In genomic region chr7:150949564-150949963, GRCh38 we compare ENCODE assay signal across 19 cellular contexts. TPM values are rescaled to one million over a fixed set of nuclear protein-coding genes. Genes with fewer than 3 reads are reported as not detected.
DNase-seq lines count a peak whose midpoint lies in the region; ATAC-seq, FAIRE-seq and TF ChIP-seq lines count a peak whose summit lies in the region.
"Had no signal": no experiment of that assay in that cellular context is flagged by ENCODE, and none has a peak within 500 bp of the region (broad histone marks: within the 10 kb centered on the region; RNA-seq: fewer than 3 reads in every experiment).

No MANE protein-coding gene starts in this region.

- H3K23ac ChIP-seq in H9 (ENCODE audit: insufficient read length, low read depth, low read length) = no peak overlapping the region

- no peak overlapping the region for H2BK20ac ChIP-seq in H9 (ENCODE audit: low read depth, low read length, poor library complexity, severe bottlenecking)

- H4K20me1 ChIP-seq in BLaER1 (no peaks in the 10 kb centered on the region), H9 (ENCODE audit: control insufficient read depth, insufficient read depth, insufficient read length) (no peaks in the 10 kb centered on the region)

- H2BK12ac ChIP-seq in H9 (ENCODE audit: insufficient read length, low read depth, low read length) = no peak overlapping the region

- no peak overlapping the region for H2BK5ac ChIP-seq in H9 (ENCODE audit: insufficient read length, low read length)

- WGBS in H9 (ENCODE audit: extremely low coverage, insufficient read length, low lambda C conversion rate) = no CpG with 5 or more reads among the region's 4 CpGs

- no peak overlapping the region; a peak in 1 of 7 replicates for H3K27ac Mint-ChIP-seq in H9
- no peak overlapping the region for H3K27ac Mint-ChIP-seq in WTC11
- H3K27ac Mint-ChIP-seq in CD8-positive, alpha-beta memory T cell = no peak overlapping the region
- H3K27ac Mint-ChIP-seq: activated CD8-positive, alpha-beta T cell treated with anti-CD3 and anti-CD28 coated beads, Interleukin-2, amount 10 ng/mL, durations not matched to agents 7 days and 5 days had no signal

- POLR2A ChIA-PET in WTC11 (lab: Charles Lee) = interaction anchor here (0.7 kb wide), 2 partner anchors 20 to 136 kb away, joined by 3 read pairs; no protein-coding TSS in a partner anchor
- POLR2A ChIA-PET in CD8-positive, alpha-beta memory T cell (lab: Charles Lee) = no interaction called here

- H3K9me3 ChIP-seq in BLaER1 = no peaks in the 10 kb centered on the region
- H3K9me3 ChIP-seq in H9 (ENCODE audit: control insufficient read depth, low read depth, low read length) = no peaks in the 10 kb centered on the region
- H3K9me3 ChIP-seq in muscle layer of colon (ENCODE audit: low read length) = no peaks in the 10 kb centered on the region
- no peaks in the 10 kb centered on the region for H3K9me3 ChIP-seq in CD8-positive, alpha-beta memory T cell (ENCODE audit: low read length)
- H3K9me3 ChIP-seq: tibial artery had no signal

- no peak overlapping the region for H3T11ph ChIP-seq in H9 (ENCODE audit: low read length)

- H4K5ac ChIP-seq in H9 (ENCODE audit: insufficient read length, low read depth, low read length) = no peak overlapping the region

- H3K36me3 Mint-ChIP-seq in H9 (ENCODE audit: insufficient read depth in 1 of 3, low read depth in 3 of 3) = peaks cover 0 to 12% (median 0%) of the 10 kb centered on the region in 3 experiments; a peak in 3 of 7 replicates
- H3K36me3 Mint-ChIP-seq in WTC11 = peaks cover 4% of the 10 kb centered on the region; the same call in 1 of the 2 replicates
- no peaks in the 10 kb centered on the region for H3K36me3 Mint-ChIP-seq in CD8-positive, alpha-beta memory T cell

- H3K4me1 ChIP-seq in BLaER1 (peaks cover 38% of the 10 kb centered on the region), H9 (ENCODE audit: insufficient read depth, low read length) (no peaks in the 10 kb centered on the region; the same call in 1 of the 2 replicates), muscle layer of colon (ENCODE audit: insufficient read depth, low read length) (peaks cover 60% of the 10 kb centered on the region)
- no peaks in the 10 kb centered on the region for H3K4me1 ChIP-seq in CD8-positive, alpha-beta memory T cell (ENCODE audit: insufficient read depth, low read length)

- H3K27ac ChIP-seq in BLaER1 (0 out of 2 replicates have a peak overlapping the region, but pooled peaks have one; percentile 5), H9 (ENCODE audit: insufficient read length, low read depth, low read length) (no peak overlapping the region), muscle layer of colon (ENCODE audit: low read depth, low read length) (peak overlapping the region; percentile 30)
- no peak overlapping the region for H3K27ac ChIP-seq in CD8-positive, alpha-beta memory T cell (ENCODE audit: low read depth, low read length)
- H3K27ac ChIP-seq: tibial artery had no signal

- H4K8ac ChIP-seq in H9 (replicated peaks; ENCODE audit: insufficient read length, low read depth, low read length) = no peak overlapping the region

- peak; percentile 24 for ATAC-seq in WTC11
- ATAC-seq: activated CD8-positive, alpha-beta T cell treated with anti-CD3 and anti-CD28 coated beads, Interleukin-2, amount 10 ng/mL, durations not matched to agents 7 days and 5 days had no signal

- H2AK5ac ChIP-seq in H9 (ENCODE audit: insufficient read length, low read length) = no peak overlapping the region

- FAIRE-seq in GM19239 (lab: Jason Lieb, UNC) = no peak

- H3K9me3 Mint-ChIP-seq in H9 (no peaks in the 10 kb centered on the region; a peak in 1 of 5 replicates), WTC11 (no peaks in the 10 kb centered on the region)
- H3K9me3 Mint-ChIP-seq in CD8-positive, alpha-beta memory T cell = no peaks in the 10 kb centered on the region

- H3K14ac ChIP-seq in H9 (ENCODE audit: insufficient read depth, low read length) = no peak overlapping the region

- H2AFZ ChIP-seq in H9 (ENCODE audit: low read length) = no peak overlapping the region

- H3K79me1 ChIP-seq in H9 (ENCODE audit: insufficient read depth, low read depth, low read length, poor library complexity, severe bottlenecking) = no peaks in the 10 kb centered on the region

- no peak overlapping the region for H2BK15ac ChIP-seq in H9 (ENCODE audit: low read depth, low read length)

- H3K4ac ChIP-seq in H9 (ENCODE audit: low read depth, low read length) = no peak overlapping the region

- H3K36me3 ChIP-seq in BLaER1 = peaks cover 25% of the 10 kb centered on the region; the same call in 1 of the 2 replicates
- peaks cover 31% of the 10 kb centered on the region for H3K36me3 ChIP-seq in muscle layer of colon (ENCODE audit: insufficient read depth, low read length)
- H3K36me3 ChIP-seq in CD8-positive, alpha-beta memory T cell (ENCODE audit: insufficient read depth, low read length) = no peaks in the 10 kb centered on the region
- H3K36me3 ChIP-seq: tibial artery had no signal

- CTCF ChIA-PET in WTC11 (lab: Charles Lee) = interaction anchor here (0.5 to 3.6 kb wide), 10 partner anchors 10 to 149 kb away, joined by 3 to 21 read pairs (median 5); partner anchors contain the start of genes TMEM176A and TMEM176B
- CTCF ChIA-PET in CD8-positive, alpha-beta memory T cell (lab: Charles Lee) = interaction anchor here (1.0 kb wide), 1 partner anchor 174 kb away, joined by 3 read pairs; no protein-coding TSS in a partner anchor

- H3K27me3 Mint-ChIP-seq in H9 (ENCODE audit: low read depth) (peaks cover 3% of the 10 kb centered on the region), WTC11 (ENCODE audit: low read depth) (peaks cover 6% of the 10 kb centered on the region)
- peaks cover 13 to 14% of the 10 kb centered on the region in 2 donors for H3K27me3 Mint-ChIP-seq in CD8-positive, alpha-beta memory T cell

- DNase-seq in H9 (peak; percentile 34), WTC11 (ENCODE audit: low spot score) (no peak), SIG-M5 treated with dmso at 0.1 percent for 504 hours (lab: John Stamatoyannopoulos, UW; ENCODE audit: unreplicated experiment) (no peak), GM19239 (ENCODE audit: insufficient read length, low spot score) (no peak), HK-2 (ENCODE audit: unreplicated experiment) (no peak)
- no peak for DNase-seq in CD8-positive, alpha-beta memory T cell
- DNase-seq: activated CD8-positive, alpha-beta T cell treated with anti-CD3 and anti-CD28 coated beads, Interleukin-2, amount 10 ng/mL, durations not matched to agents 7 days and 5 days; activated naive CD4-positive, alpha-beta T cell treated with Interleukin-2 at 50 U/mL for 16 hours; central memory CD4-positive, alpha-beta T cell; DMS153; Karpas-422; kidney glomerular epithelial cell; NCI-H187; RPMI8226; stimulated activated CD4-positive, alpha-beta T cell treated with anti-CD3 and anti-CD28 coated beads, Interleukin-2, amount 100 ng/mL, for 24 hours; stimulated activated CD8-positive, alpha-beta memory T cell treated with anti-CD3 and anti-CD28 coated beads, Interleukin-4, amount 100 ng/mL, for 48 hours had no signal

- H3K4me2 ChIP-seq in BLaER1 = peak overlapping the region; percentile 71
- no peak overlapping the region for H3K4me2 ChIP-seq in H9 (ENCODE audit: insufficient read depth, insufficient read length, low read length)

- H3K23me2 ChIP-seq in H9 (ENCODE audit: insufficient read length, low read depth, low read length, poor library complexity, severe bottlenecking) = no peaks in the 10 kb centered on the region

- H3K27me3 ChIP-seq in BLaER1 (no peaks in the 10 kb centered on the region), H9 (ENCODE audit: insufficient read depth, low read length) (no peaks in the 10 kb centered on the region), muscle layer of colon (ENCODE audit: control insufficient read depth in 1 of 2, insufficient read depth in 2 of 2, low read length in 2 of 2) (no peaks in the 10 kb centered on the region)
- H3K27me3 ChIP-seq in CD8-positive, alpha-beta memory T cell (ENCODE audit: insufficient read depth, low read length, poor library complexity, severe bottlenecking) = no peaks in the 10 kb centered on the region

- H4K91ac ChIP-seq in H9 (ENCODE audit: insufficient read length, low read depth, low read length) = no peak overlapping the region

- H3K56ac ChIP-seq in H9 (ENCODE audit: insufficient read length, low read depth, low read length) = no peak overlapping the region

- H3K9ac ChIP-seq in BLaER1 = no peak overlapping the region; the same call in 1 of the 2 replicates
- no peak overlapping the region for H3K9ac ChIP-seq in H9 (ENCODE audit: extremely low read depth, insufficient read length, low read length)
- H3K9ac ChIP-seq in muscle layer of colon (ENCODE audit: low read length) = no peak overlapping the region

- no peak overlapping the region for H2BK120ac ChIP-seq in H9 (ENCODE audit: low read depth, low read length, poor library complexity, severe bottlenecking)

- TF ChIP-seq CTCF in H9 (conservative IDR thresholded peaks at IDR 0.05) (no peak), WTC11 (IDR thresholded peaks at IDR 0.05) (no peak)

- H3K79me2 ChIP-seq in H9 (ENCODE audit: insufficient read depth, low read length) = no peaks in the 10 kb centered on the region

- H3K4me1 Mint-ChIP-seq in H9 (peaks cover 26 to 37% of the 10 kb centered on the region in 2 experiments), WTC11 (peaks cover 35% of the 10 kb centered on the region)
- no peaks in the 10 kb centered on the region for H3K4me1 Mint-ChIP-seq in CD8-positive, alpha-beta memory T cell

- no peak overlapping the region for H3K4me3 ChIP-seq in BLaER1
- H3K4me3 ChIP-seq in muscle layer of colon (ENCODE audit: low read depth in 1 of 2, low read length in 2 of 2) = no peak overlapping the region
- H3K4me3 ChIP-seq in CD8-positive, alpha-beta memory T cell (ENCODE audit: low read length) = no peak overlapping the region
- H3K4me3 ChIP-seq: tibial artery had no signal

- H3K4me3 Mint-ChIP-seq in H9 = peak overlapping the region in 1 of 2 experiments; percentile 12; a peak in 1 of 5 replicates
- H3K4me3 Mint-ChIP-seq in WTC11 = no peak overlapping the region
- H3K4me3 Mint-ChIP-seq in CD8-positive, alpha-beta memory T cell = no peak overlapping the region
- H3K4me3 Mint-ChIP-seq: activated CD8-positive, alpha-beta T cell treated with anti-CD3 and anti-CD28 coated beads, Interleukin-2, amount 10 ng/mL, durations not matched to agents 7 days and 5 days had no signal

- no peak overlapping the region for H3K18ac ChIP-seq in H9 (ENCODE audit: insufficient read length, low read depth, low read length)

TF ChIP-seq in WTC11, 78 proteins besides CTCF, POLR2A, EP300 and RAD21 (continues in another document):
- no peak for TF ChIP-seq TEAD1 (CRISPR knock-in tag; IDR thresholded peaks at IDR 0.05)
- no peak for TF ChIP-seq RELA (CRISPR knock-in tag; IDR thresholded peaks at IDR 0.05; ENCODE audit: borderline replicate concordance)
- TF ChIP-seq ZNF671 (CRISPR knock-in tag; IDR thresholded peaks at IDR 0.05) = no peak

RNA-seq across cellular contexts. Expression of gene KCNH2, which starts 28.6 kb away (rescaled TPM):
- total RNA-seq in H9 (2021) (4.3 and 4.5 TPM in 2 replicates), WTC11 (2021) (13.9 to 16.2 TPM (median 14.6 TPM) in 3 replicates)
- total RNA-seq in CD8-positive, alpha-beta memory T cell = under 1 TPM; 0.11 to 0.24 TPM
- 0.63 TPM for polyA plus RNA-seq in CD8-positive, alpha-beta memory T cell
- total RNA-seq: activated CD8-positive, alpha-beta T cell treated with anti-CD3 and anti-CD28 coated beads, Interleukin-2, amount 10 ng/mL, durations not matched to agents 7 days and 5 days had no signal

RNA-seq across cellular contexts. Expression of gene NOS3, which starts 41.3 kb away (rescaled TPM):
- total RNA-seq in H9 (2021) (4.5 and 4.7 TPM in 2 replicates), WTC11 (2021) (5.7 to 7.0 TPM (median 6.6 TPM) in 3 replicates)
- 10 to 100 TPM in 1 of 2 experiments, 1 to 10 TPM in 1; 9.9 to 10.6 TPM for total RNA-seq in CD8-positive, alpha-beta memory T cell
- 5.2 TPM for polyA plus RNA-seq in CD8-positive, alpha-beta memory T cell

Comparison
In these comparisons a context has a peak if more than half of its experiments do, and no peak if none do; other contexts are left out.
1. H3K27ac ChIP-seq: peak in BLaER1 (single experiment) and muscle layer of colon (single experiment); none in H9 (single experiment) and CD8-positive, alpha-beta memory T cell (single experiment).